In genomic region chr9:131302244-131303075, GRCh38 we compare ENCODE assay signal across 30 cellular contexts. TPM values are rescaled to one million over a fixed set of nuclear protein-coding genes. Genes with fewer than 3 reads are reported as not detected.
DNase-seq lines count a peak whose midpoint lies in the region; ATAC-seq, FAIRE-seq and TF ChIP-seq lines count a peak whose summit lies in the region.
"Had no signal": no experiment of that assay in that cellular context is flagged by ENCODE, and none has a peak within 500 bp of the region (broad histone marks: within the 10 kb centered on the region; RNA-seq: fewer than 3 reads in every experiment).

No MANE protein-coding gene starts in this region.

- TF ChIP-seq EP300 in HepG2 (IDR thresholded peaks at IDR 0.05; ENCODE audit: low read depth in 2 of 2, low read length in 2 of 2): no peak
- TF ChIP-seq EP300 in HepG2 (CRISPR knock-in tag; IDR thresholded peaks at IDR 0.05; ENCODE audit: borderline replicate concordance): no peak

- BruUV-seq in HepG2 (replicated peaks; lab: Mats Ljungman, UMichigan): no TSS peak

- intact Hi-C loops in HepG2 (cut with micrococcal nuclease; ENCODE audit: unreplicated experiment) (no loop called here), right lobe of liver (cut with DNase I) (no loop called here), left ventricle myocardium inferior (cut with micrococcal nuclease) (no loop called here)

- no peak overlapping the region for H2AFZ ChIP-seq in HepG2 (ENCODE audit: low read length)

- TF ChIP-seq POLR2A in HepG2 (IDR thresholded peaks at IDR 0.05; ENCODE audit: insufficient read depth in 1 of 2, low read depth in 2 of 2, low read length in 2 of 2) (no peak), right lobe of liver (IDR thresholded peaks at IDR 0.05) (no peak), erythroblast (IDR thresholded peaks at IDR 0.05; ENCODE audit: low read length) (no peak)

- H3K27ac ChIP-seq in HepG2 (ENCODE audit: extremely low read length, insufficient read depth, low read length) (no peak overlapping the region), right lobe of liver (no peak overlapping the region), left ventricle myocardium inferior (replicated peaks) (peak overlapping the region; percentile 96)
- H3K27ac ChIP-seq: Peyer's patch, sigmoid colon, thoracic aorta had no signal

- TF ChIP-seq RAD21 in HepG2 (CRISPR knock-in tag; IDR thresholded peaks at IDR 0.05): no peak

- FAIRE-seq in HepG2 (lab: Jason Lieb, UNC): no peak
- FAIRE-seq: endothelial cell of umbilical vein had no signal

- CTCF ChIA-PET in HepG2 (lab: Yijun Ruan, JAX; ENCODE audit: low intra/inter-chr PET ratio, low total read pairs): no interaction called here

- no peak overlapping the region for H3K9ac ChIP-seq in HepG2 (ENCODE audit: insufficient read depth, low read depth, low read length)

- H3K79me2 ChIP-seq in HepG2 (ENCODE audit: insufficient read depth, low read length): no peaks in the 10 kb centered on the region

- DNase-seq in HepG2 (ENCODE audit: low spot score): no peak
- no peak for DNase-seq in right lobe of liver
- peak; percentile 45 for DNase-seq in RPMI8226
- DNase-seq in left ventricle myocardium inferior: peak; percentile 46
- DNase-seq in OCI-M2 (lab: John Stamatoyannopoulos, UW; ENCODE audit: unreplicated experiment): no peak
- DNase-seq in erythroblast (lab: John Stamatoyannopoulos, UW): no peak
- DNase-seq in hepatic stellate cell (ENCODE audit: low spot score): no peak
- DNase-seq in NAMALWA (ENCODE audit: low spot score): no peak
- DNase-seq: activated CD8-positive, alpha-beta T cell treated with anti-CD3 and anti-CD28 coated beads for 36 hours; activated naive CD4-positive, alpha-beta T cell treated with Interleukin-2 at 50 U/mL for 16 hours; amygdala; caudate nucleus; dermis blood vessel endothelial cell; foreskin fibroblast; GDM1; KG1; kidney glomerular epithelial cell; mesendoderm; naive thymus-derived CD4-positive, alpha-beta T cell; NCI-H1105 treated with DMSO at 0.1 percent for 48 hours; NCI-H2107; NCI-H510A treated with DMSO at 0.1 percent for 48 hours; Peyer's patch; sigmoid colon; stimulated activated CD4-positive, alpha-beta T cell treated with anti-CD3 and anti-CD28 coated beads, Interleukin-1b, Interleukin-23, amount 100 ng/mL, for 48 hours; stimulated activated naive CD4-positive, alpha-beta T cell; T1000 had no signal

- POLR2A ChIA-PET in HepG2 (lab: Yijun Ruan, JAX): no interaction called here

- WGBS in HepG2 (ENCODE audit: low lambda C conversion rate): 62% methylated on average over 4 of the region's 16 CpGs
- WGBS in right lobe of liver (ENCODE audit: insufficient coverage, low coverage, low lambda C conversion rate, missing lambda C conversion rate): 72% methylated on average over 7 of the region's 16 CpGs

- no peak overlapping the region for H3K4me3 ChIP-seq in HepG2 (replicated peaks in 1 of 3; ENCODE audit: insufficient read depth in 1 of 3, low read depth in 2 of 3, low read length in 3 of 3)
- no peak overlapping the region for H3K4me3 ChIP-seq in right lobe of liver
- H3K4me3 ChIP-seq in left ventricle myocardium inferior: no peak overlapping the region
- H3K4me3 ChIP-seq: Peyer's patch, sigmoid colon, thoracic aorta had no signal

- H3K36me3 ChIP-seq in HepG2 (replicated peaks in 1 of 2; ENCODE audit: control insufficient read depth in 1 of 2, insufficient read depth in 2 of 2, low read length in 2 of 2) (no peaks in the 10 kb centered on the region), right lobe of liver (no peaks in the 10 kb centered on the region), left ventricle myocardium inferior (peaks cover 10% of the 10 kb centered on the region)
- H3K36me3 ChIP-seq: Peyer's patch, thoracic aorta had no signal

- TF ChIP-seq CTCF in HepG2 (CRISPR knock-in tag; IDR thresholded peaks at IDR 0.05): no peak
- TF ChIP-seq CTCF in right lobe of liver (IDR thresholded peaks at IDR 0.05): no peak
- no peak for TF ChIP-seq CTCF in left ventricle myocardium inferior (IDR thresholded peaks at IDR 0.05; ENCODE audit: borderline replicate concordance)

- H3K27me3 ChIP-seq in HepG2 (ENCODE audit: control insufficient read depth in 1 of 2, insufficient read depth in 2 of 2, low read length in 2 of 2) (peaks cover 7 to 41% of the 10 kb centered on the region in 2 experiments; a peak in 3 of 5 replicates), right lobe of liver (no peaks in the 10 kb centered on the region), left ventricle myocardium inferior (ENCODE audit: low read depth) (no peaks in the 10 kb centered on the region)
- H3K27me3 ChIP-seq: Peyer's patch, sigmoid colon had no signal

- no peaks in the 10 kb centered on the region for H4K20me1 ChIP-seq in HepG2 (ENCODE audit: insufficient read depth, low read length)

- ATAC-seq in HepG2: no peak
- ATAC-seq in right lobe of liver: no peak
- ATAC-seq: activated CD4-positive, CD25-positive, alpha-beta regulatory T cell treated with anti-CD3 and anti-CD28 coated beads, Interleukin-2, amount 50 U/mL, for 24 hours; activated CD8-positive, alpha-beta T cell treated with anti-CD3 and anti-CD28 coated beads for 36 hours; naive thymus-derived CD4-positive, alpha-beta T cell had no signal

- H3K4me1 ChIP-seq in HepG2 (ENCODE audit: insufficient read depth, low read length) (peaks cover 13% of the 10 kb centered on the region), right lobe of liver (no peaks in the 10 kb centered on the region), left ventricle myocardium inferior (peaks cover 62% of the 10 kb centered on the region)
- H3K4me1 ChIP-seq: Peyer's patch had no signal

- no peaks in the 10 kb centered on the region for H3K9me3 ChIP-seq in HepG2 (ENCODE audit: low read length)
- no peaks in the 10 kb centered on the region for H3K9me3 ChIP-seq in right lobe of liver
- H3K9me3 ChIP-seq in left ventricle myocardium inferior (replicated peaks): no peaks in the 10 kb centered on the region
- H3K9me3 ChIP-seq: Peyer's patch, sigmoid colon, thoracic aorta had no signal

- H3K4me2 ChIP-seq in HepG2 (ENCODE audit: low read depth, low read length): no peak overlapping the region

- in situ Hi-C loops in HepG2 (cut with HindIII; ENCODE audit: extremely low pct_ligation_motif_present, low pct_unique_long_range_greater_than_20kb): no loop called here

TF ChIP-seq in HepG2, 621 proteins besides CTCF, POLR2A, EP300 and RAD21:
- TF ChIP-seq KLF15 (CRISPR knock-in tag; IDR thresholded peaks at IDR 0.05; ENCODE audit: borderline replicate concordance): no peak
- TF ChIP-seq ZNF263 (CRISPR knock-in tag; IDR thresholded peaks at IDR 0.05): peak; percentile 62; the same call in 1 of the 2 replicates

RNA-seq across cellular contexts. Expression of gene PLPP7, which starts 12.9 kb away (rescaled TPM):
- total RNA-seq in HepG2 (2016; rRNA removed; fragmentation: Illumina TruSeq; extraction: Trizol) (0.66 and 1.2 TPM in 2 replicates), right lobe of liver (under 1 TPM in 5 of 6 experiments, not detected in 1; 0.11 to 0.43 (median 0.22) TPM), left ventricle myocardium inferior (120 TPM)
- 1.1 TPM in 2 replicates for total RNA-seq in HepG2 (2016; cell fraction: cytosol; rRNA removed; fragmentation: Illumina TruSeq; extraction: Trizol; ENCODE audit: low read depth)
- 0.85 and 1.0 TPM in 2 replicates for total RNA-seq in HepG2 (2016; cell fraction: insoluble cytoplasmic fraction; rRNA removed; fragmentation: Illumina TruSeq; extraction: Trizol)
- 1.7 TPM in 2 replicates for total RNA-seq in HepG2 (2016; cell fraction: membrane; rRNA removed; fragmentation: Illumina TruSeq; extraction: Trizol)
- 0.28 and 1.4 TPM in 2 replicates for total RNA-seq in HepG2 (2016; cell fraction: nucleus; rRNA removed; fragmentation: Illumina TruSeq; extraction: Trizol)
- 0.33 and 0.67 TPM in 2 replicates for polyA plus RNA-seq in HepG2 (2011; rRNA removed)
- 0.47 and 1.0 TPM in 2 replicates for polyA plus RNA-seq in HepG2 (2011; cell fraction: cytosol; rRNA removed)
- 0.66 and 0.87 TPM in 2 replicates for polyA plus RNA-seq in HepG2 (2011; cell fraction: nucleus; rRNA removed)
- 0.69 and 0.78 TPM in 2 replicates for polyA plus RNA-seq in HepG2 (2012)
- 1.2 and 1.6 TPM in 2 replicates for polyA plus RNA-seq in HepG2 (2016; cell fraction: cytosol; fragmentation: Illumina TruSeq; extraction: Trizol; ENCODE audit: low read depth)
- 0.74 and 0.82 TPM in 2 replicates for polyA plus RNA-seq in HepG2 (2016; cell fraction: insoluble cytoplasmic fraction; fragmentation: Illumina TruSeq; extraction: Trizol; ENCODE audit: low read depth)
- 1.7 TPM in 2 replicates for polyA plus RNA-seq in HepG2 (2016; cell fraction: membrane; fragmentation: Illumina TruSeq; extraction: Trizol; ENCODE audit: low read depth)
- polyA plus RNA-seq in HepG2 (2016; cell fraction: nucleus; fragmentation: Illumina TruSeq; extraction: Trizol; ENCODE audit: insufficient read depth, low read depth): 0.56 and 0.57 TPM in 2 replicates
- 0.16 and 1.9 TPM in 2 replicates for polyA minus RNA-seq in HepG2 (2011; rRNA and poly(A)+ RNA removed; ENCODE audit: low replicate concordance)
- polyA minus RNA-seq in HepG2 (2011; cell fraction: cytosol; rRNA and poly(A)+ RNA removed): 0.70 and 0.79 TPM in 2 replicates
- polyA minus RNA-seq in HepG2 (2011; cell fraction: nucleus; rRNA and poly(A)+ RNA removed): 0.52 and 1.1 TPM in 2 replicates

RNA-seq across cellular contexts. Expression of gene FAM78A, which starts 26.1 kb away (rescaled TPM):
- 0.14 and 0.18 TPM in 2 replicates for total RNA-seq in HepG2 (2016; rRNA removed; fragmentation: Illumina TruSeq; extraction: Trizol)
- total RNA-seq in HepG2 (2016; cell fraction: cytosol; rRNA removed; fragmentation: Illumina TruSeq; extraction: Trizol; ENCODE audit: low read depth): not detected in 2 replicates
- total RNA-seq in HepG2 (2016; cell fraction: insoluble cytoplasmic fraction; rRNA removed; fragmentation: Illumina TruSeq; extraction: Trizol): 0.15 and 0.26 TPM in 2 replicates
- total RNA-seq in HepG2 (2016; cell fraction: membrane; rRNA removed; fragmentation: Illumina TruSeq; extraction: Trizol): 0.15 TPM in 1 of 2 replicates, not detected in the other
- 0.50 and 0.68 TPM in 2 replicates for total RNA-seq in HepG2 (2016; cell fraction: nucleus; rRNA removed; fragmentation: Illumina TruSeq; extraction: Trizol)
- polyA plus RNA-seq in HepG2 (2011; rRNA removed): 0.51 and 0.62 TPM in 2 replicates
- polyA plus RNA-seq in HepG2 (2011; cell fraction: cytosol; rRNA removed): 0.37 and 0.43 TPM in 2 replicates
- polyA plus RNA-seq in HepG2 (2011; cell fraction: nucleus; rRNA removed): 0.63 and 0.69 TPM in 2 replicates
- 0.25 and 0.30 TPM in 2 replicates for polyA plus RNA-seq in HepG2 (2012)
- polyA plus RNA-seq in HepG2 (2016; cell fraction: cytosol; fragmentation: Illumina TruSeq; extraction: Trizol; ENCODE audit: low read depth): 0.03 and 0.11 TPM in 2 replicates
- polyA plus RNA-seq in HepG2 (2016; cell fraction: insoluble cytoplasmic fraction; fragmentation: Illumina TruSeq; extraction: Trizol; ENCODE audit: low read depth): 0.12 and 0.21 TPM in 2 replicates
- polyA plus RNA-seq in HepG2 (2016; cell fraction: membrane; fragmentation: Illumina TruSeq; extraction: Trizol; ENCODE audit: low read depth): 0.07 and 0.10 TPM in 2 replicates
- 0.11 and 0.22 TPM in 2 replicates for polyA plus RNA-seq in HepG2 (2016; cell fraction: nucleus; fragmentation: Illumina TruSeq; extraction: Trizol; ENCODE audit: insufficient read depth, low read depth)
- 0.62 and 23.9 TPM in 2 replicates for polyA minus RNA-seq in HepG2 (2011; rRNA and poly(A)+ RNA removed; ENCODE audit: low replicate concordance)
- 0.26 and 0.49 TPM in 2 replicates for polyA minus RNA-seq in HepG2 (2011; cell fraction: cytosol; rRNA and poly(A)+ RNA removed)
- 0.12 and 0.13 TPM in 2 replicates for polyA minus RNA-seq in HepG2 (2011; cell fraction: nucleus; rRNA and poly(A)+ RNA removed)
- 1 to 10 TPM in 4 of 6 experiments, under 1 TPM in 2; 0.92 to 2.4 (median 1.6) TPM for total RNA-seq in right lobe of liver
- 47.3 TPM for total RNA-seq in left ventricle myocardium inferior

Comparison
In these comparisons a context has a peak if more than half of its experiments do, and no peak if none do; other contexts are left out.
1. DNase-seq: peak in RPMI8226 (single experiment) and left ventricle myocardium inferior (single experiment); none in HepG2 (single experiment), right lobe of liver (0 of 3), OCI-M2 (single experiment), erythroblast (0 of 2), hepatic stellate cell (single experiment) and NAMALWA (single experiment).
2. RNA of gene PLPP7, which starts 12.9 kb away (total RNA-seq): 120 TPM in left ventricle myocardium inferior (single experiment); 0.28 to 1.7 TPM in HepG2 and 0.11 to 0.43 TPM in right lobe of liver; every median in the first group is over 10 times any median in the second.
3. RNA of gene FAM78A, which starts 26.1 kb away (total RNA-seq): 47.3 TPM in left ventricle myocardium inferior (single experiment); 0.92 to 2.4 TPM in right lobe of liver and 0.14 to 0.68 TPM in HepG2; every median in the first group is over 10 times any median in the second.